In genomic region chr2:190338453-190338852, GRCh38 we compare ENCODE assay signal across 17 cellular contexts. TPM values are rescaled to one million over a fixed set of nuclear protein-coding genes. Genes with fewer than 3 reads are reported as not detected.
A peak's percentile ranks its signal among the peaks of the same experiment; 100 is the strongest.
DNase-seq lines count a peak whose midpoint lies in the region; ATAC-seq, FAIRE-seq and TF ChIP-seq lines count a peak whose summit lies in the region.
"Had no signal": no experiment of that assay in that cellular context is flagged by ENCODE, and none has a peak within 500 bp of the region (broad histone marks: within the 10 kb centered on the region; RNA-seq: fewer than 3 reads in every experiment).

No MANE protein-coding gene starts in this region.

- H3K36me3 ChIP-seq in GM12878 (ENCODE audit: control insufficient read depth in 2 of 2, insufficient read depth in 2 of 2, low read length in 1 of 2) (no peaks in the 10 kb centered on the region), hepatocyte (replicated peaks; ENCODE audit: insufficient read depth, low read depth) (no peaks in the 10 kb centered on the region)
- H3K36me3 ChIP-seq: SJCRH30 had no signal

- SMC1A ChIA-PET in GM12878 (lab: Charles Lee; ENCODE audit: uncharacterized antibody, unreplicated experiment): interaction anchor here (1.4 to 1.9 kb wide), 6 partner anchors 11 to 466 kb away, joined by 3 to 5 read pairs (median 4); no protein-coding TSS in a partner anchor

- H3K27me3 Mint-ChIP-seq in CD4-positive, alpha-beta T cell: no peaks in the 10 kb centered on the region

- no peak overlapping the region for H3K4me3 ChIP-seq in GM12878
- no peak overlapping the region for H3K4me3 ChIP-seq in hepatocyte
- H3K4me3 ChIP-seq: SJCRH30 had no signal

- RAD21 ChIA-PET in GM12878 (lab: Charles Lee; ENCODE audit: unreplicated experiment): interaction anchor here (1.4 kb wide), 1 partner anchor 19 kb away, joined by 3 read pairs; the partner anchor contains the start of gene HIBCH

- POLR2A ChIA-PET in CD4-positive, alpha-beta T cell (lab: Charles Lee): no interaction called here
- POLR2A ChIA-PET in GM10248 (lab: Yijun Ruan, JAX): no interaction called here
- POLR2A ChIA-PET in GM12878 (lab: Charles Lee): no interaction called here

- ATAC-seq in CD4-positive, alpha-beta T cell (ENCODE audit: poor library complexity): no peak
- ATAC-seq in GM12878: no peak
- ATAC-seq: PC-3 had no signal

- H3K9me2 ChIP-seq in hepatocyte (replicated peaks; ENCODE audit: insufficient read depth): no peaks in the 10 kb centered on the region

- H3K4me2 ChIP-seq in GM12878 (ENCODE audit: control insufficient read depth, insufficient read depth) (no peak overlapping the region), hepatocyte (no peak overlapping the region)

- no peaks in the 10 kb centered on the region for H3K36me3 Mint-ChIP-seq in CD4-positive, alpha-beta T cell (ENCODE audit: low read depth)

- H3K4me1 Mint-ChIP-seq in CD4-positive, alpha-beta T cell (ENCODE audit: low read depth): no peaks in the 10 kb centered on the region

- no peak for FAIRE-seq in GM12878 (lab: Jason Lieb, UNC)

- no peak for TF ChIP-seq POLR2A in GM12878 (IDR thresholded peaks at IDR 0.05; ENCODE audit: low read depth, low read length)

- no TSS peak for BruUV-seq in GM12878 (replicated peaks; lab: Mats Ljungman, UMichigan)

- CTCF ChIA-PET in CD4-positive, alpha-beta T cell (lab: Charles Lee): interaction anchor here (0.9 to 1.3 kb wide), 3 partner anchors 8 to 478 kb away, joined by 3 to 4 read pairs (median 3); no protein-coding TSS in a partner anchor
- CTCF ChIA-PET in GM10248 (lab: Yijun Ruan, JAX): interaction anchor here (1.0 to 1.6 kb wide), 3 partner anchors 10 to 19 kb away, joined by 3 read pairs; partner anchors contain the start of gene HIBCH
- CTCF ChIA-PET in GM12878 (lab: Yijun Ruan, JAX): interaction anchor here (0.8 to 1.7 kb wide), 10 partner anchors 16 to 471 kb away, joined by 3 to 7 read pairs (median 3); no protein-coding TSS in a partner anchor

- 26% methylated on average over 1 of the region's 1 CpG for WGBS in GM12878 (ENCODE audit: insufficient coverage, insufficient replicate concordance, low lambda C conversion rate, missing lambda C conversion rate)
- 90% methylated on average over 1 of the region's 1 CpG for WGBS in hepatocyte (ENCODE audit: low lambda C conversion rate, missing lambda C conversion rate)

- H3K79me2 ChIP-seq in GM12878 (ENCODE audit: control insufficient read depth, insufficient read depth, low read length) (no peaks in the 10 kb centered on the region), hepatocyte (no peaks in the 10 kb centered on the region)

- H3K9me3 ChIP-seq in CD4-positive, alpha-beta T cell (ENCODE audit: control insufficient read depth, low read length): no peaks in the 10 kb centered on the region
- H3K9me3 ChIP-seq in GM12878 (replicated peaks; ENCODE audit: control insufficient read depth, insufficient read depth, low read length) (no peaks in the 10 kb centered on the region), hepatocyte (ENCODE audit: low read depth) (no peaks in the 10 kb centered on the region)

- H3K4me1 ChIP-seq in GM12878 (ENCODE audit: control insufficient read depth, insufficient read depth, low read length) (peaks cover 3% of the 10 kb centered on the region; the same call in 1 of the 2 replicates), hepatocyte (ENCODE audit: insufficient read depth) (peaks cover 16% of the 10 kb centered on the region)

- no peak overlapping the region for H3K9ac ChIP-seq in GM12878 (ENCODE audit: control insufficient read depth, insufficient read depth, low read length)

- no peak overlapping the region for H3K27ac Mint-ChIP-seq in CD4-positive, alpha-beta T cell

- H4K20me1 ChIP-seq in GM12878 (ENCODE audit: control insufficient read depth, insufficient read depth) (no peaks in the 10 kb centered on the region), hepatocyte (ENCODE audit: insufficient read depth, poor library complexity, severe bottlenecking) (no peaks in the 10 kb centered on the region)

- H3K9me3 Mint-ChIP-seq in CD4-positive, alpha-beta T cell: no peaks in the 10 kb centered on the region

- peak; percentile 40 for TF ChIP-seq CTCF in CD4-positive, alpha-beta T cell (IDR thresholded peaks at IDR 0.05)
- TF ChIP-seq CTCF in GM10248 (IDR thresholded peaks at IDR 0.05; ENCODE audit: control extremely low read depth, extremely low read depth, low read depth, missing control alignments): peak; percentile 29
- TF ChIP-seq CTCF in GM12878 (IDR thresholded peaks at IDR 0.05 in 2 of 3, conservative IDR thresholded peaks at IDR 0.05 in 1 of 3; ENCODE audit: control insufficient read depth in 2 of 3, extremely low read depth in 1 of 3, insufficient read depth in 1 of 3, low read depth in 3 of 3, low read length in 3 of 3): peak in 1 of 3 experiments; percentile 32; a peak in 1 of 6 replicates
- TF ChIP-seq CTCF in hepatocyte (IDR thresholded peaks at IDR 0.05; ENCODE audit: poor library complexity): peak; percentile 5

- H2AFZ ChIP-seq in GM12878 (ENCODE audit: control insufficient read depth, low read depth, low read length) (no peak overlapping the region), hepatocyte (no peak overlapping the region)

- TF ChIP-seq RAD21 in GM12878 (IDR thresholded peaks at IDR 0.05; ENCODE audit: insufficient read depth, low read depth, low read length): peak; percentile 47

- in situ Hi-C loops in GM12878 (cut with MboI): no loop called here

- DNase-seq in CD4-positive, alpha-beta T cell: no peak
- DNase-seq in GM10248 (ENCODE audit: extremely low spot score) (no peak), GM12878 (ENCODE audit: low read depth, low spot score) (no peak), hepatocyte (ENCODE audit: low spot score) (no peak), NCI-H2107 treated with DMSO at 0.1 percent for 48 hours (lab: John Stamatoyannopoulos, UW; ENCODE audit: unreplicated experiment) (no peak), SW480 (ENCODE audit: low spot score) (no peak), cerebellum (ENCODE audit: low spot score) (no peak)
- DNase-seq: COR-L47, HCEC 1CT, Karpas-422, NCI-H187, NCI-H2171 treated with DMSO at 0.1 percent for 48 hours, NCI-H446 treated with DMSO at 0.1 percent for 48 hours, PC-3, SJCRH30, SW 1271 had no signal

- no peak for TF ChIP-seq EP300 in GM12878 (IDR thresholded peaks at IDR 0.05; ENCODE audit: borderline replicate concordance in 1 of 2, control insufficient read depth in 1 of 2, low read depth in 2 of 2, low read length in 2 of 2)

- H3K27ac ChIP-seq in CD4-positive, alpha-beta T cell (ENCODE audit: low read depth, low read length): no peak overlapping the region
- H3K27ac ChIP-seq in GM12878 (ENCODE audit: control insufficient read depth, insufficient read depth) (no peak overlapping the region), hepatocyte (no peak overlapping the region)
- H3K27ac ChIP-seq: C4-2B, SJCRH30 had no signal

- intact Hi-C loops in CD4-positive, alpha-beta T cell (cut with DNase I, micrococcal nuclease): no loop called here
- intact Hi-C loops in GM12878 (cut with micrococcal nuclease; ENCODE audit: unreplicated experiment): no loop called here

- H3K4me3 Mint-ChIP-seq in CD4-positive, alpha-beta T cell: no peak overlapping the region

- H3K27me3 ChIP-seq in CD4-positive, alpha-beta T cell (ENCODE audit: control insufficient read depth, insufficient read depth, low read length): no peaks in the 10 kb centered on the region
- H3K27me3 ChIP-seq in GM12878 (replicated peaks in 1 of 2; ENCODE audit: control insufficient read depth in 2 of 2, insufficient read depth in 2 of 2, low read length in 1 of 2) (no peaks in the 10 kb centered on the region), hepatocyte (no peaks in the 10 kb centered on the region)
- H3K27me3 ChIP-seq: SJCRH30 had no signal

RNA-seq across cellular contexts. Expression of gene INPP1, which starts 4.9 kb away (rescaled TPM):
- total RNA-seq in CD4-positive, alpha-beta T cell: 1 to 10 TPM; 2.0 to 2.7 TPM
- total RNA-seq in GM12878 (2013; cell fraction: nucleolus; rRNA removed): 4.8 and 8.3 TPM in 2 replicates
- 6.7 and 7.4 TPM in 2 replicates for total RNA-seq in GM12878 (2014; rRNA removed)
- total RNA-seq in GM12878 (2014; rRNA removed; fragmentation: Illumina TruSeq; extraction: Trizol): 9.7 and 10.8 TPM in 2 replicates
- total RNA-seq in GM12878 (2021): 9.0 and 9.9 TPM in 2 replicates
- polyA plus RNA-seq in GM12878 (2011; ENCODE audit: low read depth): 5.4 TPM
- polyA plus RNA-seq in GM12878 (2011; rRNA removed): 16.6 and 16.7 TPM in 2 replicates
- polyA plus RNA-seq in GM12878 (2011; cell fraction: cytosol; rRNA removed): 10.1 and 10.2 TPM in 2 replicates
- 14.2 and 18.5 TPM in 2 replicates for polyA plus RNA-seq in GM12878 (2011; cell fraction: nucleus; rRNA removed)
- 6.3 and 7.7 TPM in 2 replicates for polyA plus RNA-seq in GM12878 (2012)
- 17.9 and 23.6 TPM in 2 replicates for polyA plus RNA-seq in GM12878 (2014; fragmentation: Illumina TruSeq; extraction: Trizol)
- polyA plus RNA-seq in GM12878 (2014; fragmentation: Nextera tagmentation; extraction: Ambion mirVana): 1 to 10 TPM; 3.3 to 8.9 TPM
- 12.3 and 13.2 TPM in 2 replicates for polyA plus RNA-seq in GM12878 (2014; rRNA removed)
- polyA plus RNA-seq in GM12878 (2016; fragmentation: Nextera tagmentation; extraction: Ambion mirVana): 10 to 100 TPM; 13.2 to 13.3 TPM
- polyA minus RNA-seq in GM12878 (2011; rRNA and poly(A)+ RNA removed): 5.4 and 6.3 TPM in 2 replicates
- polyA minus RNA-seq in GM12878 (2011; cell fraction: cytosol; rRNA and poly(A)+ RNA removed): 4.4 and 5.9 TPM in 2 replicates
- polyA minus RNA-seq in GM12878 (2011; cell fraction: nucleus; rRNA and poly(A)+ RNA removed): 4.2 and 10.0 TPM in 2 replicates
- 11.1 and 13.0 TPM in 2 replicates for total RNA-seq in hepatocyte
- 16.1 and 18.6 TPM in 2 replicates for polyA plus RNA-seq in hepatocyte
- total RNA-seq in cerebellum: 7.7 TPM

RNA-seq across cellular contexts. Expression of gene HIBCH, which starts 18.8 kb away (rescaled TPM):
- 1 to 10 TPM; 3.5 to 7.1 TPM for total RNA-seq in CD4-positive, alpha-beta T cell
- total RNA-seq in GM12878 (2013; cell fraction: nucleolus; rRNA removed): 109 and 114 TPM in 2 replicates
- 22.3 and 28.0 TPM in 2 replicates for total RNA-seq in GM12878 (2014; rRNA removed)
- total RNA-seq in GM12878 (2014; rRNA removed; fragmentation: Illumina TruSeq; extraction: Trizol): 33.6 and 34.2 TPM in 2 replicates
- total RNA-seq in GM12878 (2021): 28.4 and 29.3 TPM in 2 replicates
- polyA plus RNA-seq in GM12878 (2011; ENCODE audit: low read depth): 16.0 TPM
- 40.1 and 66.2 TPM in 2 replicates for polyA plus RNA-seq in GM12878 (2011; rRNA removed)
- 9.5 and 10.1 TPM in 2 replicates for polyA plus RNA-seq in GM12878 (2011; cell fraction: cytosol; rRNA removed)
- 31.6 and 35.0 TPM in 2 replicates for polyA plus RNA-seq in GM12878 (2011; cell fraction: nucleus; rRNA removed)
- polyA plus RNA-seq in GM12878 (2012): 21.2 and 21.6 TPM in 2 replicates
- polyA plus RNA-seq in GM12878 (2014; fragmentation: Illumina TruSeq; extraction: Trizol): 34.6 and 43.2 TPM in 2 replicates
- 10 to 100 TPM; 64.6 to 73.8 TPM for polyA plus RNA-seq in GM12878 (2014; fragmentation: Nextera tagmentation; extraction: Ambion mirVana)
- polyA plus RNA-seq in GM12878 (2014; rRNA removed): 24.5 and 29.0 TPM in 2 replicates
- 10 to 100 TPM; 73.8 to 81.0 TPM for polyA plus RNA-seq in GM12878 (2016; fragmentation: Nextera tagmentation; extraction: Ambion mirVana)
- 25.7 and 29.2 TPM in 2 replicates for polyA minus RNA-seq in GM12878 (2011; rRNA and poly(A)+ RNA removed)
- polyA minus RNA-seq in GM12878 (2011; cell fraction: cytosol; rRNA and poly(A)+ RNA removed): 6.3 and 7.9 TPM in 2 replicates
- 37.0 and 62.1 TPM in 2 replicates for polyA minus RNA-seq in GM12878 (2011; cell fraction: nucleus; rRNA and poly(A)+ RNA removed)
- 30.9 and 34.6 TPM in 2 replicates for total RNA-seq in hepatocyte
- polyA plus RNA-seq in hepatocyte: 55.9 and 57.0 TPM in 2 replicates
- 36.6 TPM for total RNA-seq in cerebellum
